ENCODE assay signal across 19 cellular contexts in the genomic region with DNA sequence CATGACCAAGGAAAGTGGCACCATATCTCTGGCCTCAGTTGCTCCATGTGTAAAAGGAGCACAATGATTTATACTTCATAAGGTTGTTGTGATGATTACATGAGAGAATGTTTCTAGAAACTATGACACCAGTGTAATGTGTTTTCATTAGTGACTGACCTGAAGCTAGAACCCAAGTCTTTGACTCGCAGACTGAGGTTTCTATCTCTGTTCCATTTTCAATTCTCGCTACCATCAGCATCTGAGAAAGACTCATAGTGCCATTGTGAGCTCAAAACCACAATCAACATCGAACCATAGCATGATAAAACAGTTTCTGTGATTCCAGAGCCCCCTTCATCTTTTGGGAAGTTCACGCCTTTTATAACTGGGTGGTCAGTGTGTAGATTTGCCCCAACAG. TPM values are rescaled to one million over a fixed set of nuclear protein-coding genes. Genes with fewer than 3 reads are reported as not detected.
"Had no signal": no experiment of that assay in that cellular context is flagged by ENCODE, and none has a peak within 500 bp of the region (broad histone marks: within the 10 kb centered on the region; RNA-seq: fewer than 3 reads in every experiment).

No MANE protein-coding gene starts in this region.

- H3K79me2 ChIP-seq: hepatocyte had no signal

- H2AFZ ChIP-seq: hepatocyte had no signal

- DNase-seq: activated CD4-positive, alpha-beta T cell treated with anti-CD3 and anti-CD28 coated beads, Interleukin-2, amount 50 U/mL, for 1 hour; activated naive CD8-positive, alpha-beta T cell treated with anti-CD3 and anti-CD28 coated beads, Interleukin-2, amount 10 ng/mL, durations not matched to agents 7 days and 5 days; effector CD4-positive, alpha-beta T cell; left ventricle myocardium inferior; mucosa of descending colon; naive thymus-derived CD4-positive, alpha-beta T cell; ovary; right lobe of liver; stimulated activated naive CD8-positive, alpha-beta T cell treated with anti-CD3 and anti-CD28 coated beads, Interleukin-15, Interleukin-2, amounts not matched to agents 100 U/mL and 50 U/mL, for 24 hours had no signal

- H3K27me3 ChIP-seq: hepatocyte, ovary, right lobe of liver had no signal

- H3K9me3 ChIP-seq: mucosa of descending colon, ovary, right lobe of liver had no signal

- ATAC-seq: activated CD4-positive, CD25-positive, alpha-beta regulatory T cell treated with anti-CD3 and anti-CD28 coated beads, Interleukin-2, amount 50 U/mL, for 24 hours; mucosa of descending colon; naive thymus-derived CD4-positive, alpha-beta T cell; stimulated activated naive CD8-positive, alpha-beta T cell treated with anti-CD3 and anti-CD28 coated beads, Interleukin-15, Interleukin-2, amounts not matched to agents 100 U/mL and 50 U/mL, for 24 hours had no signal

- H3K36me3 ChIP-seq: esophagus muscularis mucosa, left ventricle myocardium inferior, ovary, right lobe of liver had no signal

- H3K4me1 ChIP-seq: left ventricle myocardium inferior, right lobe of liver had no signal

- H3K4me2 ChIP-seq: hepatocyte, smooth muscle cell had no signal

- H3K4me3 ChIP-seq: coronary artery, esophagus muscularis mucosa, hepatocyte, left ventricle myocardium inferior, mucosa of descending colon, ovary, right lobe of liver, smooth muscle cell had no signal

- H3K27ac ChIP-seq: coronary artery, hepatocyte, left ventricle myocardium inferior, ovary, right lobe of liver had no signal

RNA-seq across cellular contexts. Expression of a gene that starts 53.8 kb away (rescaled TPM):
- total RNA-seq: activated CD8-positive, alpha-beta memory T cell treated with anti-CD3 and anti-CD28 coated beads for 36 hours; activated naive CD8-positive, alpha-beta T cell treated with anti-CD3 and anti-CD28 coated beads, Interleukin-2, amount 10 ng/mL, durations not matched to agents 7 days and 5 days; activated T-helper 1 cell treated with anti-CD3 and anti-CD28 coated beads, Interleukin-12 subunit alpha, Interleukin-12 subunit beta, Interleukin-2, Interleukin-4 antibody, amounts not matched to agents 30 ng/mL and 10 ng/mL and 1 ng/mL, durations not matched to agents 14 hours and 24 hours and 36 hours; hepatocyte; kidney epithelial cell; naive thymus-derived CD4-positive, alpha-beta T cell; pulmonary artery endothelial cell; smooth muscle cell; temporal lobe had no signal
- polyA plus RNA-seq: hepatocyte; naive thymus-derived CD4-positive, alpha-beta T cell; smooth muscle cell had no signal
